Comparison of ENCODE assay signal across 19 cellular contexts in genomic region chr6:137666202-137666774, GRCh38.
A peak's percentile ranks its signal among the peaks of the same experiment; 100 is the strongest.
DNase-seq lines count a peak whose midpoint lies in the region; ATAC-seq and TF ChIP-seq lines count a peak whose summit lies in the region.
"Had no signal": no experiment of that assay in that cellular context is flagged by ENCODE, and none has a peak within 500 bp of the region (broad histone marks: within the 10 kb centered on the region; RNA-seq: fewer than 3 reads in every experiment).

No MANE protein-coding gene starts in this region.

- TF ChIP-seq EP300 in gastroesophageal sphincter (IDR thresholded peaks at IDR 0.05), result no peak

- ATAC-seq in activated CD4-positive, CD25-positive, alpha-beta regulatory T cell treated with anti-CD3 and anti-CD28 coated beads, Interleukin-2, amount 50 U/mL, for 24 hours, result peak; percentile 38 to 41
- ATAC-seq in GM19372 (IDR thresholded peaks at IDR 0.05; ENCODE audit: low read depth, unreplicated experiment) (peak; percentile 54), HG03565 (IDR thresholded peaks at IDR 0.05; ENCODE audit: unreplicated experiment) (peak; percentile 39), gastroesophageal sphincter (no peak), HG02970 (IDR thresholded peaks at IDR 0.05; ENCODE audit: low FRiP score, unreplicated experiment) (no peak)

- no peaks in the 10 kb centered on the region for H3K4me1 ChIP-seq in gastroesophageal sphincter
- H3K4me1 ChIP-seq: BLaER1 treated with 17β-estradiol and CSF1 and Interleukin-3, amounts not matched to agents 10 nM and 100 nM; breast epithelium had no signal

- 57 to 64% methylated on average over 2 of the region's 4 CpGs for WGBS in gastroesophageal sphincter (ENCODE audit: low coverage in 1 of 2), 2 donors

- H3K27me3 ChIP-seq in gastroesophageal sphincter, result no peaks in the 10 kb centered on the region
- H3K27me3 ChIP-seq: BLaER1 treated with 17β-estradiol and CSF1 and Interleukin-3, amounts not matched to agents 10 nM and 100 nM; breast epithelium; dorsolateral prefrontal cortex; hepatocyte had no signal

- H3K9me3 ChIP-seq in gastroesophageal sphincter, result no peaks in the 10 kb centered on the region
- H3K9me3 ChIP-seq: breast epithelium had no signal

- TF ChIP-seq POLR2A in gastroesophageal sphincter (IDR thresholded peaks at IDR 0.05), result no peak

- H3K36me3 ChIP-seq in gastroesophageal sphincter, result no peaks in the 10 kb centered on the region
- H3K36me3 ChIP-seq: BLaER1 treated with 17β-estradiol and CSF1 and Interleukin-3, amounts not matched to agents 10 nM and 100 nM; breast epithelium had no signal

- no peak for TF ChIP-seq CTCF in gastroesophageal sphincter (IDR thresholded peaks at IDR 0.05)

- H3K4me3 ChIP-seq in gastroesophageal sphincter, result no peak overlapping the region
- H3K4me3 ChIP-seq: BLaER1 treated with 17β-estradiol and CSF1 and Interleukin-3, amounts not matched to agents 10 nM and 100 nM; breast epithelium; dorsolateral prefrontal cortex; hepatocyte; SK-N-MC had no signal

- DNase-seq in activated CD4-positive, CD25-positive, alpha-beta regulatory T cell treated with anti-CD3 and anti-CD28 coated beads, Interleukin-2, amount 50 U/mL, for 72 hours, result no peak
- DNase-seq in left kidney (ENCODE audit: low read depth, low spot score) (peak; percentile 11), HuH-7.5 (ENCODE audit: low spot score) (no peak)
- DNase-seq: activated CD8-positive, alpha-beta memory T cell treated with anti-CD3 and anti-CD28 coated beads for 24 hours; DMS79; dorsolateral prefrontal cortex; NCI-H1436 treated with DMSO at 0.1 percent for 48 hours; occipital lobe; stimulated activated CD4-positive, alpha-beta T cell treated with anti-CD3 and anti-CD28 coated beads, Interleukin-4, amount 100 ng/mL, for 24 hours had no signal

- no peak overlapping the region for H3K27ac ChIP-seq in gastroesophageal sphincter
- H3K27ac ChIP-seq: 22Rv1; BLaER1 treated with 17β-estradiol and CSF1 and Interleukin-3, amounts not matched to agents 10 nM and 100 nM; breast epithelium; dorsolateral prefrontal cortex; hepatocyte; SK-N-MC had no signal

Comparison
In these comparisons a context has a peak if more than half of its experiments do, and no peak if none do; other contexts are left out.
1. ATAC-seq: peak in activated CD4-positive, CD25-positive, alpha-beta regulatory T cell treated with anti-CD3 and anti-CD28 coated beads, Interleukin-2, amount 50 U/mL, for 24 hours (2 of 2), GM19372 (single experiment) and HG03565 (single experiment); none in gastroesophageal sphincter (single experiment) and HG02970 (single experiment).